24 cellular contexts compared by ENCODE assay signal in the genomic region with DNA sequence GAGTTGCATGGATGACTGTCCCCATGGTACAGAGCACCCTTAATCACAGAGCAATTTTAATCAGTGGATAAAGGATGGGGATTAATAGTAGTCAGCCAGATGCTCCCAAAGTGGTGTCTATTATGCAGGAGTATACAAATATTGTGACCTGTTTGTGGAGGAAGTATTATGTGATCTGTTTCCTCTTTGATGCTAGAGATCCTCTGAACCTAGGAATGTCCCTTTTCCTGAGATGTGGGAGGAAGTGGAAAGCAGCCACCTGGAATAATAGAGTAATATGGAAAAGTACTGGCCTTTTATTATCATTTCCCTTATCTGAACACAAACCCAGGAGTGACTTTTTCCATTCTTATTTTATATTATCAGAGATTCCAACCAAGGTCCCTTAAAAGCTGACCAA.
"Had no signal": no experiment of that assay in that cellular context is flagged by ENCODE, and none has a peak within 500 bp of the region (broad histone marks: within the 10 kb centered on the region; RNA-seq: fewer than 3 reads in every experiment).

No MANE protein-coding gene starts in this region.

- H3K27ac Mint-ChIP-seq: activated B cell treated with CpG ODN at 0.5 μM for 24 hours; activated CD4-positive, alpha-beta T cell treated with anti-CD3 and anti-CD28 coated beads for 36 hours; activated naive CD4-positive, alpha-beta T cell treated with anti-CD3 and anti-CD28 coated beads, Interleukin-2, amount 10 ng/mL, durations not matched to agents 7 days and 5 days; memory B cell; natural killer cell treated with Interleukin-12 subunit alpha and Interleukin-12 subunit beta and Interleukin-15 and Interleukin-18, amount 100 ng/mL, for 72 hours; stimulated activated effector memory CD8-positive, alpha-beta T cell treated with anti-CD3 and anti-CD28 coated beads, Interleukin-12 subunit alpha, Interleukin-12 subunit beta, amount 100 ng/mL, for 72 hours; stimulated activated naive CD8-positive, alpha-beta T cell treated with anti-CD3 and anti-CD28 coated beads, Interleukin-15, amount 100 ng/mL, for 72 hours; T-helper 17 cell had no signal

- H3K27ac ChIP-seq: cardiac muscle cell, esophagus muscularis mucosa, gastrocnemius medialis, right lobe of liver, tibial artery had no signal

- H3K4me1 ChIP-seq: right lobe of liver had no signal

- H3K4me1 Mint-ChIP-seq: activated CD4-positive, alpha-beta T cell treated with anti-CD3 and anti-CD28 coated beads for 36 hours; activated naive CD4-positive, alpha-beta T cell treated with anti-CD3 and anti-CD28 coated beads, Interleukin-2, amount 10 ng/mL, durations not matched to agents 7 days and 5 days; stimulated activated effector memory CD8-positive, alpha-beta T cell treated with anti-CD3 and anti-CD28 coated beads, Interleukin-12 subunit alpha, Interleukin-12 subunit beta, amount 100 ng/mL, for 72 hours; stimulated activated naive CD8-positive, alpha-beta T cell treated with anti-CD3 and anti-CD28 coated beads, Interleukin-15, amount 100 ng/mL, for 72 hours had no signal

- H3K9me3 ChIP-seq: esophagus muscularis mucosa, gastrocnemius medialis, right lobe of liver, tibial artery had no signal

- ATAC-seq: activated CD4-positive, alpha-beta T cell treated with anti-CD3 and anti-CD28 coated beads for 36 hours; activated T-cell treated with anti-CD3 and anti-CD28 coated beads, Interleukin-2, amount 50 U/mL, for 4 hours; gastrocnemius medialis; left ventricle myocardium superior; natural killer cell treated with Interleukin-12 subunit alpha and Interleukin-12 subunit beta and Interleukin-15 and Interleukin-18, amount 100 ng/mL, for 72 hours; right lobe of liver; stimulated activated effector memory CD8-positive, alpha-beta T cell treated with anti-CD3 and anti-CD28 coated beads, Interleukin-12 subunit alpha, Interleukin-12 subunit beta, amount 100 ng/mL, for 72 hours; stimulated activated naive CD8-positive, alpha-beta T cell treated with anti-CD3 and anti-CD28 coated beads, Interleukin-15, amount 100 ng/mL, for 72 hours; T-helper 17 cell had no signal

- DNase-seq: activated B cell treated with CpG ODN at 0.5 μM for 24 hours; activated CD4-positive, alpha-beta T cell treated with anti-CD3 and anti-CD28 coated beads for 36 hours; activated CD4-positive, alpha-beta T cell treated with anti-CD3 and anti-CD28 coated beads, Interleukin-2, amount 50 U/mL, for 48 hours; activated CD8-positive, alpha-beta memory T cell treated with anti-CD3 and anti-CD28 coated beads, Interleukin-2, amount 50 U/mL, for 48 hours; activated effector memory CD4-positive, alpha-beta T cell treated with anti-CD3 and anti-CD28 coated beads, Interleukin-2, amount 50 U/mL, for 16 hours; activated naive CD4-positive, alpha-beta T cell treated with anti-CD3 and anti-CD28 coated beads, Interleukin-2, amount 10 ng/mL, durations not matched to agents 7 days and 5 days; activated T-cell treated with anti-CD3 and anti-CD28 coated beads, Interleukin-2, amount 50 U/mL, for 4 hours; amygdala; effector memory CD4-positive, alpha-beta T cell; gastrocnemius medialis; left ventricle myocardium superior; occipital lobe; posterior cingulate gyrus; right lobe of liver; small intestine; stimulated activated CD4-positive, alpha-beta T cell treated with anti-CD3 and anti-CD28 coated beads, Interleukin-2, amount 100 ng/mL, for 24 hours; stimulated activated naive CD8-positive, alpha-beta T cell treated with anti-CD3 and anti-CD28 coated beads, Interleukin-15, amount 100 ng/mL, for 72 hours; T-helper 17 cell; tibial artery had no signal

- H3K36me3 ChIP-seq: cardiac muscle cell, esophagus muscularis mucosa, gastrocnemius medialis, right lobe of liver, tibial artery had no signal

- H3K36me3 Mint-ChIP-seq: activated naive CD4-positive, alpha-beta T cell treated with anti-CD3 and anti-CD28 coated beads, Interleukin-2, amount 10 ng/mL, durations not matched to agents 7 days and 5 days; memory B cell; natural killer cell treated with Interleukin-12 subunit alpha and Interleukin-12 subunit beta and Interleukin-15 and Interleukin-18, amount 100 ng/mL, for 72 hours; stimulated activated effector memory CD8-positive, alpha-beta T cell treated with anti-CD3 and anti-CD28 coated beads, Interleukin-12 subunit alpha, Interleukin-12 subunit beta, amount 100 ng/mL, for 72 hours had no signal

- H3K4me3 Mint-ChIP-seq: activated B cell treated with CpG ODN at 0.5 μM for 24 hours; activated CD4-positive, alpha-beta T cell treated with anti-CD3 and anti-CD28 coated beads for 36 hours; activated naive CD4-positive, alpha-beta T cell treated with anti-CD3 and anti-CD28 coated beads, Interleukin-2, amount 10 ng/mL, durations not matched to agents 7 days and 5 days; activated T-cell treated with anti-CD3 and anti-CD28 coated beads, Interleukin-2, amount 50 U/mL, for 4 hours; memory B cell; natural killer cell treated with Interleukin-12 subunit alpha and Interleukin-12 subunit beta and Interleukin-15 and Interleukin-18, amount 100 ng/mL, for 72 hours; stimulated activated effector memory CD8-positive, alpha-beta T cell treated with anti-CD3 and anti-CD28 coated beads, Interleukin-12 subunit alpha, Interleukin-12 subunit beta, amount 100 ng/mL, for 72 hours; stimulated activated naive CD8-positive, alpha-beta T cell treated with anti-CD3 and anti-CD28 coated beads, Interleukin-15, amount 100 ng/mL, for 72 hours; T-helper 17 cell had no signal

- H3K4me3 ChIP-seq: cardiac muscle cell, esophagus muscularis mucosa, gastrocnemius medialis, right lobe of liver, tibial artery had no signal

- H3K27me3 Mint-ChIP-seq: activated B cell treated with CpG ODN at 0.5 μM for 24 hours; activated CD4-positive, alpha-beta T cell treated with anti-CD3 and anti-CD28 coated beads for 36 hours; activated naive CD4-positive, alpha-beta T cell treated with anti-CD3 and anti-CD28 coated beads, Interleukin-2, amount 10 ng/mL, durations not matched to agents 7 days and 5 days; memory B cell; natural killer cell treated with Interleukin-12 subunit alpha and Interleukin-12 subunit beta and Interleukin-15 and Interleukin-18, amount 100 ng/mL, for 72 hours; stimulated activated naive CD8-positive, alpha-beta T cell treated with anti-CD3 and anti-CD28 coated beads, Interleukin-15, amount 100 ng/mL, for 72 hours had no signal

- H3K9me3 Mint-ChIP-seq: activated B cell treated with CpG ODN at 0.5 μM for 24 hours; activated naive CD4-positive, alpha-beta T cell treated with anti-CD3 and anti-CD28 coated beads, Interleukin-2, amount 10 ng/mL, durations not matched to agents 7 days and 5 days; activated T-cell treated with anti-CD3 and anti-CD28 coated beads, Interleukin-2, amount 50 U/mL, for 4 hours; memory B cell; natural killer cell treated with Interleukin-12 subunit alpha and Interleukin-12 subunit beta and Interleukin-15 and Interleukin-18, amount 100 ng/mL, for 72 hours; stimulated activated effector memory CD8-positive, alpha-beta T cell treated with anti-CD3 and anti-CD28 coated beads, Interleukin-12 subunit alpha, Interleukin-12 subunit beta, amount 100 ng/mL, for 72 hours; stimulated activated naive CD8-positive, alpha-beta T cell treated with anti-CD3 and anti-CD28 coated beads, Interleukin-15, amount 100 ng/mL, for 72 hours had no signal

- H3K27me3 ChIP-seq: cardiac muscle cell, esophagus muscularis mucosa, gastrocnemius medialis, right lobe of liver, tibial artery had no signal
